ENCODE assay signal across 18 cellular contexts in genomic region chr1:24990796-24991195, GRCh38.
DNase-seq lines count a peak whose midpoint lies in the region; ATAC-seq and TF ChIP-seq lines count a peak whose summit lies in the region.
"Had no signal": no experiment of that assay in that cellular context is flagged by ENCODE, and none has a peak within 500 bp of the region (broad histone marks: within the 10 kb centered on the region; RNA-seq: fewer than 3 reads in every experiment).

No MANE protein-coding gene starts in this region.

- no peaks in the 10 kb centered on the region for H4K20me1 ChIP-seq in BLaER1

- intact Hi-C loops in CD4-positive, alpha-beta T cell (cut with DNase I, micrococcal nuclease), result loop anchor here (2.0 to 5.0 kb wide), 2 partner anchors 40 to 42 kb away; no protein-coding TSS in a partner anchor

- H3K4me1 Mint-ChIP-seq in CD4-positive, alpha-beta T cell (ENCODE audit: low read depth), result peaks cover 93% of the 10 kb centered on the region
- peaks cover 98% of the 10 kb centered on the region for H3K4me1 Mint-ChIP-seq in activated CD8-positive, alpha-beta T cell treated with anti-CD3 and anti-CD28 coated beads, Interleukin-2, amount 10 ng/mL, durations not matched to agents 7 days and 5 days (ENCODE audit: low read depth)

- DNase-seq in CD4-positive, alpha-beta T cell, result no peak
- no peak for DNase-seq in activated CD8-positive, alpha-beta T cell treated with anti-CD3 and anti-CD28 coated beads, Interleukin-2, amount 10 ng/mL, durations not matched to agents 7 days and 5 days
- DNase-seq in left kidney (ENCODE audit: low read depth, low spot score), result peak; percentile 74
- no peak for DNase-seq in MG63
- DNase-seq: Caco-2; EL; left colon; NCI-H1105 treated with DMSO at 0.1 percent for 48 hours; NCI-H524; RPMI8226; stimulated activated CD4-positive, alpha-beta T cell treated with anti-CD3 and anti-CD28 coated beads, Interleukin-1b, Interleukin-23, amount 100 ng/mL, for 48 hours; stomach; trophoblast cell had no signal

- no peak overlapping the region for H3K27ac ChIP-seq in BLaER1
- peak overlapping the region; percentile 87 for H3K27ac ChIP-seq in CD4-positive, alpha-beta T cell (ENCODE audit: low read depth, low read length)

- H3K27me3 ChIP-seq in BLaER1, result no peaks in the 10 kb centered on the region
- no peaks in the 10 kb centered on the region for H3K27me3 ChIP-seq in CD4-positive, alpha-beta T cell (ENCODE audit: control insufficient read depth, insufficient read depth, low read length)
- no peaks in the 10 kb centered on the region for H3K27me3 ChIP-seq in MG63

- no peaks in the 10 kb centered on the region for H3K9me3 ChIP-seq in BLaER1
- H3K9me3 ChIP-seq in CD4-positive, alpha-beta T cell (ENCODE audit: control insufficient read depth, low read length), result no peaks in the 10 kb centered on the region
- no peaks in the 10 kb centered on the region for H3K9me3 ChIP-seq in MG63
- H3K9me3 ChIP-seq: Caco-2 had no signal

- H3K4me3 Mint-ChIP-seq in CD4-positive, alpha-beta T cell, result no peak overlapping the region
- H3K4me3 Mint-ChIP-seq in activated CD8-positive, alpha-beta T cell treated with anti-CD3 and anti-CD28 coated beads, Interleukin-2, amount 10 ng/mL, durations not matched to agents 7 days and 5 days, result peak overlapping the region; percentile 71

- TF ChIP-seq CTCF in CD4-positive, alpha-beta T cell (IDR thresholded peaks at IDR 0.05), result no peak

- CTCF ChIA-PET in CD4-positive, alpha-beta T cell (lab: Charles Lee), result interaction anchor here (1.4 to 2.3 kb wide), 5 partner anchors 16 to 58 kb away, joined by 4 to 9 read pairs (median 4); no protein-coding TSS in a partner anchor
- CTCF ChIA-PET in activated CD8-positive, alpha-beta T cell treated with anti-CD3 and anti-CD28 coated beads, Interleukin-2, amount 10 ng/mL, durations not matched to agents 7 days and 5 days (lab: Charles Lee), result interaction anchor here (0.9 to 12.4 kb wide), 15 partner anchors 9 to 111 kb away, joined by 3 to 136 read pairs (median 5); no protein-coding TSS in a partner anchor

- no peaks in the 10 kb centered on the region for H3K36me3 Mint-ChIP-seq in CD4-positive, alpha-beta T cell (ENCODE audit: low read depth)
- H3K36me3 Mint-ChIP-seq in activated CD8-positive, alpha-beta T cell treated with anti-CD3 and anti-CD28 coated beads, Interleukin-2, amount 10 ng/mL, durations not matched to agents 7 days and 5 days (ENCODE audit: low read depth), result peaks cover 3% of the 10 kb centered on the region
- H3K36me3 Mint-ChIP-seq: natural killer cell treated with Interleukin-12 subunit alpha and Interleukin-12 subunit beta and Interleukin-15 and Interleukin-18, amount 100 ng/mL, for 72 hours had no signal

- H3K27me3 Mint-ChIP-seq in CD4-positive, alpha-beta T cell, result no peaks in the 10 kb centered on the region
- no peaks in the 10 kb centered on the region for H3K27me3 Mint-ChIP-seq in activated CD8-positive, alpha-beta T cell treated with anti-CD3 and anti-CD28 coated beads, Interleukin-2, amount 10 ng/mL, durations not matched to agents 7 days and 5 days (ENCODE audit: low read depth)

- peak overlapping the region; percentile 93 for H3K27ac Mint-ChIP-seq in CD4-positive, alpha-beta T cell
- peak overlapping the region; percentile 96 for H3K27ac Mint-ChIP-seq in activated CD8-positive, alpha-beta T cell treated with anti-CD3 and anti-CD28 coated beads, Interleukin-2, amount 10 ng/mL, durations not matched to agents 7 days and 5 days

- POLR2A ChIA-PET in CD4-positive, alpha-beta T cell (lab: Charles Lee), result interaction anchor here (1.3 to 5.7 kb wide), 5 partner anchors 8 to 61 kb away, joined by 3 to 39 read pairs (median 4); partner anchors contain the start of gene RUNX3
- POLR2A ChIA-PET in activated CD8-positive, alpha-beta T cell treated with anti-CD3 and anti-CD28 coated beads, Interleukin-2, amount 10 ng/mL, durations not matched to agents 7 days and 5 days (lab: Charles Lee), result interaction anchor here (1.0 to 12.1 kb wide), 10 partner anchors 8 to 61 kb away, joined by 3 to 106 read pairs (median 6); partner anchors contain the start of gene RUNX3

- H3K4me3 ChIP-seq in BLaER1 (no peak overlapping the region), MG63 (no peak overlapping the region)
- H3K4me3 ChIP-seq: stomach had no signal

- no peaks in the 10 kb centered on the region for H3K9me3 Mint-ChIP-seq in CD4-positive, alpha-beta T cell
- H3K9me3 Mint-ChIP-seq in activated CD8-positive, alpha-beta T cell treated with anti-CD3 and anti-CD28 coated beads, Interleukin-2, amount 10 ng/mL, durations not matched to agents 7 days and 5 days (ENCODE audit: insufficient read depth), result no peaks in the 10 kb centered on the region
- H3K9me3 Mint-ChIP-seq: natural killer cell treated with Interleukin-12 subunit alpha and Interleukin-12 subunit beta and Interleukin-15 and Interleukin-18, amount 100 ng/mL, for 72 hours had no signal

- H3K36me3 ChIP-seq in BLaER1 (no peaks in the 10 kb centered on the region), MG63 (no peaks in the 10 kb centered on the region)
- H3K36me3 ChIP-seq: stomach had no signal

- H3K4me1 ChIP-seq in BLaER1, result peaks cover 53% of the 10 kb centered on the region
- H3K4me1 ChIP-seq: Caco-2 had no signal

- H3K4me2 ChIP-seq in BLaER1, result peak overlapping the region; percentile 42

- no peak for ATAC-seq in CD4-positive, alpha-beta T cell (ENCODE audit: poor library complexity)
- no peak for ATAC-seq in activated CD8-positive, alpha-beta T cell treated with anti-CD3 and anti-CD28 coated beads, Interleukin-2, amount 10 ng/mL, durations not matched to agents 7 days and 5 days
- ATAC-seq in HG03571 (IDR thresholded peaks at IDR 0.05; ENCODE audit: unreplicated experiment) (no peak), GM19328 (IDR thresholded peaks at IDR 0.05; ENCODE audit: unreplicated experiment) (no peak)
- ATAC-seq: left colon, SK-N-SH treated with all-trans-retinoic acid at 6 μM for 48 hours had no signal

- no peak overlapping the region for H3K9ac ChIP-seq in BLaER1
